ENCODE assay signal across 19 cellular contexts in genomic region chr6:106247733-106248132, GRCh38.
A peak's percentile ranks its signal among the peaks of the same experiment; 100 is the strongest.
DNase-seq lines count a peak whose midpoint lies in the region; ATAC-seq and TF ChIP-seq lines count a peak whose summit lies in the region.
"Had no signal": no experiment of that assay in that cellular context is flagged by ENCODE, and none has a peak within 500 bp of the region (broad histone marks: within the 10 kb centered on the region; RNA-seq: fewer than 3 reads in every experiment).

No MANE protein-coding gene starts in this region.

- peaks cover 0 to 7% (median 0%) of the 10 kb centered on the region in 12 donors for H3K4me1 ChIP-seq in heart left ventricle
- H3K4me1 ChIP-seq: HAP-1, Peyer's patch had no signal

- DNase-seq in activated T-cell treated with anti-CD3 and anti-CD28 coated beads, Interleukin-2, amount 50 U/mL, for 24 hours = no peak
- DNase-seq in activated T-cell treated with anti-CD3 and anti-CD28 coated beads for 4 hours (no peak), heart left ventricle (no peak), NCI-H2107 (lab: John Stamatoyannopoulos, UW) (no peak), GOT3 (lab: John Stamatoyannopoulos, UW) (no peak)
- DNase-seq in effector memory CD8-positive, alpha-beta T cell = no peak
- DNase-seq: activated CD8-positive, alpha-beta memory T cell treated with anti-CD3 and anti-CD28 coated beads, Interleukin-2, amount 50 U/mL, for 4 hours; amygdala; EL; mammary epithelial cell; MM.1S; NCI-H2029 treated with DMSO at 0.1 percent for 48 hours; NCI-H69; Peyer's patch; thyroid gland had no signal

- TF ChIP-seq CTCF in heart left ventricle (IDR thresholded peaks at IDR 0.05) = no peak

- H3K36me3 ChIP-seq in heart left ventricle = peaks cover 0 to 24% (median 19%) of the 10 kb centered on the region in 9 donors
- H3K36me3 ChIP-seq: HAP-1, Peyer's patch, thyroid gland had no signal

- WGBS in heart left ventricle, 4 donors = 93 to 98% (median 97%) methylated on average over 4 of the region's 4 CpGs

- intact Hi-C loops in heart left ventricle (cut with DNase I) = no loop called here

- no peak overlapping the region for H3K27ac ChIP-seq in heart left ventricle
- H3K27ac ChIP-seq: gastroesophageal sphincter, Peyer's patch, thyroid gland had no signal

- peaks cover 44% of the 10 kb centered on the region for H3K4me1 Mint-ChIP-seq in activated T-cell treated with anti-CD3 and anti-CD28 coated beads, Interleukin-2, amount 50 U/mL, for 24 hours (ENCODE audit: low read depth)
- peaks cover 9 to 46% of the 10 kb centered on the region in 2 donors for H3K4me1 Mint-ChIP-seq in effector memory CD8-positive, alpha-beta T cell (ENCODE audit: low read depth in 2 of 2)

- H3K27ac Mint-ChIP-seq in activated T-cell treated with anti-CD3 and anti-CD28 coated beads, Interleukin-2, amount 50 U/mL, for 24 hours = peak overlapping the region; percentile 91
- peak overlapping the region in 1 of 2 donors; percentile 29 for H3K27ac Mint-ChIP-seq in effector memory CD8-positive, alpha-beta T cell

- H3K27me3 ChIP-seq in heart left ventricle = no peaks in the 10 kb centered on the region
- H3K27me3 ChIP-seq: gastroesophageal sphincter, Peyer's patch, thyroid gland had no signal

- H3K9me3 ChIP-seq in heart left ventricle = no peaks in the 10 kb centered on the region
- H3K9me3 ChIP-seq: gastroesophageal sphincter, HAP-1, Peyer's patch, thyroid gland had no signal

- peak; percentile 60 for ATAC-seq in GM19463 (IDR thresholded peaks at IDR 0.05; ENCODE audit: unreplicated experiment)
- ATAC-seq in HG03378 (IDR thresholded peaks at IDR 0.05; ENCODE audit: unreplicated experiment) = peak; percentile 30
- peak; percentile 54 for ATAC-seq in effector memory CD8-positive, alpha-beta T cell (replicated peaks)
- ATAC-seq in heart left ventricle = no peak
- ATAC-seq: gastroesophageal sphincter had no signal

- H3K27me3 Mint-ChIP-seq in activated T-cell treated with anti-CD3 and anti-CD28 coated beads, Interleukin-2, amount 50 U/mL, for 24 hours = no peaks in the 10 kb centered on the region
- no peaks in the 10 kb centered on the region for H3K27me3 Mint-ChIP-seq in effector memory CD8-positive, alpha-beta T cell

- no peaks in the 10 kb centered on the region for H3K9me3 Mint-ChIP-seq in activated T-cell treated with anti-CD3 and anti-CD28 coated beads, Interleukin-2, amount 50 U/mL, for 24 hours
- H3K9me3 Mint-ChIP-seq in effector memory CD8-positive, alpha-beta T cell = no peaks in the 10 kb centered on the region

- no peak overlapping the region for H3K4me3 ChIP-seq in heart left ventricle
- H3K4me3 ChIP-seq: gastroesophageal sphincter, HAP-1, Peyer's patch, thyroid gland had no signal

- peaks cover 55% of the 10 kb centered on the region for H3K36me3 Mint-ChIP-seq in activated T-cell treated with anti-CD3 and anti-CD28 coated beads, Interleukin-2, amount 50 U/mL, for 24 hours (ENCODE audit: low read depth)
- H3K36me3 Mint-ChIP-seq in effector memory CD8-positive, alpha-beta T cell (ENCODE audit: insufficient read depth) = peaks cover 16% of the 10 kb centered on the region

- peak overlapping the region; percentile 15 for H3K4me3 Mint-ChIP-seq in activated T-cell treated with anti-CD3 and anti-CD28 coated beads, Interleukin-2, amount 50 U/mL, for 24 hours
- H3K4me3 Mint-ChIP-seq in effector memory CD8-positive, alpha-beta T cell = no peak overlapping the region

- TF ChIP-seq POLR2A in heart left ventricle (IDR thresholded peaks at IDR 0.05) = no peak

Comparison
In these comparisons a context has a peak if more than half of its experiments do, and no peak if none do; other contexts are left out.
1. ATAC-seq: peak in GM19463 (single experiment), HG03378 (single experiment) and effector memory CD8-positive, alpha-beta T cell (single experiment); none in heart left ventricle (0 of 4).